In the genomic region with DNA sequence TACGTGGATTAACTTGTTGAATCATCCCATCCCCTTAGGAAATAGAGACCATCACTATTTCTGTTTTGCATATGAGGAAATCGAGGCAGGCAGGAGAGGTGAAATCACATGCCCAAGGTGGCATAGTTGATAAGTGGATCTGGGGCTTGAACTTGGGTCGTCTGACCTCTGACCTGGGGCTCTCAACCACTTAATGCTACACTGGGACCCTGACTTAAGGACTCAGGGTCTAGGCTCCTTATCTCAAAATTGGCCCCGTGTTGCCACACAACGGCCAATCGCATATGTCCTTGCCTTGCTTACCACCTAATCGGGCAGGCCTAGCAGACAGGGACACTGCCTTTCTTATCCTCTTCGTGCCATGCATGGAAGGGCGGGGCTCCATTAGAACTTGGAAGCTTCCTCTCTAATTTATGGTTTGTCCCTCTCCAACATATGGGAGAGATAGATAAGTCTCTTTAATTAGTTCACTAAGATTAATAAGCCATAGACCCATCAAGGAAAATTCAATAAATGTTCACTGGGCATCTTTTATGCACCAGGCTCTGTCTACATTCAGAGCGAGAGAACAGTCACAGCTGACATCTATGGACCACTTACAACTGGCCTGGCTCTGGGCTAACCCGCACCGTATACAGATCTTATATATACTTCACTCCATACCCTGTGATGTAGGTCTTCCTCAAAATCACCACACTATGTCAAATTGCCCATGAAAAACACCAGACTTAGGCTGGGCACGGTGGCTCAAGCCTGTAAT, we compare ENCODE assay signal across 1 cellular context.
TF ChIP-seq lines count a peak whose summit lies in the region.

No MANE protein-coding gene starts in this region.

TF ChIP-seq in K562, 482 proteins besides CTCF, POLR2A, EP300 and RAD21 (continued from another document and continues in another):
- TF ChIP-seq ZNF639 (CRISPR knock-in tag; conservative IDR thresholded peaks at IDR 0.05 in 1 of 2, IDR thresholded peaks at IDR 0.05 in 1 of 2), result no peak
- TF ChIP-seq, protein P1, sequence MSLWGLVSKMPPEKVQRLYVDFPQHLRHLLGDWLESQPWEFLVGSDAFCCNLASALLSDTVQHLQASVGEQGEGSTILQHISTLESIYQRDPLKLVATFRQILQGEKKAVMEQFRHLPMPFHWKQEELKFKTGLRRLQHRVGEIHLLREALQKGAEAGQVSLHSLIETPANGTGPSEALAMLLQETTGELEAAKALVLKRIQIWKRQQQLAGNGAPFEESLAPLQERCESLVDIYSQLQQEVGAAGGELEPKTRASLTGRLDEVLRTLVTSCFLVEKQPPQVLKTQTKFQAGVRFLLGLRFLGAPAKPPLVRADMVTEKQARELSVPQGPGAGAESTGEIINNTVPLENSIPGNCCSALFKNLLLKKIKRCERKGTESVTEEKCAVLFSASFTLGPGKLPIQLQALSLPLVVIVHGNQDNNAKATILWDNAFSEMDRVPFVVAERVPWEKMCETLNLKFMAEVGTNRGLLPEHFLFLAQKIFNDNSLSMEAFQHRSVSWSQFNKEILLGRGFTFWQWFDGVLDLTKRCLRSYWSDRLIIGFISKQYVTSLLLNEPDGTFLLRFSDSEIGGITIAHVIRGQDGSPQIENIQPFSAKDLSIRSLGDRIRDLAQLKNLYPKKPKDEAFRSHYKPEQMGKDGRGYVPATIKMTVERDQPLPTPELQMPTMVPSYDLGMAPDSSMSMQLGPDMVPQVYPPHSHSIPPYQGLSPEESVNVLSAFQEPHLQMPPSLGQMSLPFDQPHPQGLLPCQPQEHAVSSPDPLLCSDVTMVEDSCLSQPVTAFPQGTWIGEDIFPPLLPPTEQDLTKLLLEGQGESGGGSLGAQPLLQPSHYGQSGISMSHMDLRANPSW (CRISPR knock-in tag; IDR thresholded peaks at IDR 0.05), result no peak
- peak; percentile 64; the same call in 1 of the 2 replicates for TF ChIP-seq SMARCA4 (IDR thresholded peaks at IDR 0.05)
- no peak for TF ChIP-seq DMBX1 (CRISPR knock-in tag; IDR thresholded peaks at IDR 0.05; ENCODE audit: borderline replicate concordance)
- TF ChIP-seq KLF6 (CRISPR knock-in tag; IDR thresholded peaks at IDR 0.05; ENCODE audit: borderline replicate concordance), result no peak
- TF ChIP-seq MAFK (IDR thresholded peaks at IDR 0.05; ENCODE audit: low read length), result no peak
- TF ChIP-seq, protein P2, sequence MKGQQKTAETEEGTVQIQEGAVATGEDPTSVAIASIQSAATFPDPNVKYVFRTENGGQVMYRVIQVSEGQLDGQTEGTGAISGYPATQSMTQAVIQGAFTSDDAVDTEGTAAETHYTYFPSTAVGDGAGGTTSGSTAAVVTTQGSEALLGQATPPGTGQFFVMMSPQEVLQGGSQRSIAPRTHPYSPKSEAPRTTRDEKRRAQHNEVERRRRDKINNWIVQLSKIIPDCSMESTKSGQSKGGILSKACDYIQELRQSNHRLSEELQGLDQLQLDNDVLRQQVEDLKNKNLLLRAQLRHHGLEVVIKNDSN (CRISPR knock-in tag; IDR thresholded peaks at IDR 0.05), result no peak
- TF ChIP-seq ZNF695 (CRISPR knock-in tag; IDR thresholded peaks at IDR 0.05), result no peak
- peak; percentile 38; the same call in 1 of the 2 replicates for TF ChIP-seq SOX6 (IDR thresholded peaks at IDR 0.05)
- 0 out of 2 replicates have a peak, but pooled peaks have one; percentile 45 for TF ChIP-seq ZNF766 (CRISPR knock-in tag; conservative IDR thresholded peaks at IDR 0.05)
- no peak for TF ChIP-seq ZNF707 (CRISPR knock-in tag; conservative IDR thresholded peaks at IDR 0.05)
- no peak for TF ChIP-seq OTX1 (CRISPR knock-in tag; IDR thresholded peaks at IDR 0.05)
- TF ChIP-seq RFX1 (IDR thresholded peaks at IDR 0.05), result no peak
- no peak for TF ChIP-seq HMGN3 (IDR thresholded peaks at IDR 0.05; ENCODE audit: borderline replicate concordance, extremely low read depth, insufficient read length, low read depth, low read length)
- no peak for TF ChIP-seq ZNF316 (IDR thresholded peaks at IDR 0.05)
- no peak for TF ChIP-seq ZNF263 (CRISPR knock-in tag; IDR thresholded peaks at IDR 0.05; ENCODE audit: borderline replicate concordance)
- no peak for TF ChIP-seq NCOA4 (IDR thresholded peaks at IDR 0.05; ENCODE audit: partially characterized antibody)
- TF ChIP-seq, protein P3, sequence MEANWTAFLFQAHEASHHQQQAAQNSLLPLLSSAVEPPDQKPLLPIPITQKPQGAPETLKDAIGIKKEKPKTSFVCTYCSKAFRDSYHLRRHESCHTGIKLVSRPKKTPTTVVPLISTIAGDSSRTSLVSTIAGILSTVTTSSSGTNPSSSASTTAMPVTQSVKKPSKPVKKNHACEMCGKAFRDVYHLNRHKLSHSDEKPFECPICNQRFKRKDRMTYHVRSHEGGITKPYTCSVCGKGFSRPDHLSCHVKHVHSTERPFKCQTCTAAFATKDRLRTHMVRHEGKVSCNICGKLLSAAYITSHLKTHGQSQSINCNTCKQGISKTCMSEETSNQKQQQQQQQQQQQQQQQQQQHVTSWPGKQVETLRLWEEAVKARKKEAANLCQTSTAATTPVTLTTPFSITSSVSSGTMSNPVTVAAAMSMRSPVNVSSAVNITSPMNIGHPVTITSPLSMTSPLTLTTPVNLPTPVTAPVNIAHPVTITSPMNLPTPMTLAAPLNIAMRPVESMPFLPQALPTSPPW (CRISPR knock-in tag; IDR thresholded peaks at IDR 0.05), result peak; percentile 44
- TF ChIP-seq FOSL1 (tag; conservative IDR thresholded peaks at IDR 0.05), result no peak
- no peak for TF ChIP-seq BCOR (IDR thresholded peaks at IDR 0.05)
- peak; percentile 31; the same call in 1 of the 2 replicates for TF ChIP-seq PKNOX1 (IDR thresholded peaks at IDR 0.05)
- TF ChIP-seq, protein P4, sequence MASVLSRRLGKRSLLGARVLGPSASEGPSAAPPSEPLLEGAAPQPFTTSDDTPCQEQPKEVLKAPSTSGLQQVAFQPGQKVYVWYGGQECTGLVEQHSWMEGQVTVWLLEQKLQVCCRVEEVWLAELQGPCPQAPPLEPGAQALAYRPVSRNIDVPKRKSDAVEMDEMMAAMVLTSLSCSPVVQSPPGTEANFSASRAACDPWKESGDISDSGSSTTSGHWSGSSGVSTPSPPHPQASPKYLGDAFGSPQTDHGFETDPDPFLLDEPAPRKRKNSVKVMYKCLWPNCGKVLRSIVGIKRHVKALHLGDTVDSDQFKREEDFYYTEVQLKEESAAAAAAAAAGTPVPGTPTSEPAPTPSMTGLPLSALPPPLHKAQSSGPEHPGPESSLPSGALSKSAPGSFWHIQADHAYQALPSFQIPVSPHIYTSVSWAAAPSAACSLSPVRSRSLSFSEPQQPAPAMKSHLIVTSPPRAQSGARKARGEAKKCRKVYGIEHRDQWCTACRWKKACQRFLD (CRISPR knock-in tag; IDR thresholded peaks at IDR 0.05), result peak; percentile 39; the same call in 1 of the 2 replicates
- no peak for TF ChIP-seq ZBTB7A (IDR thresholded peaks at IDR 0.05; ENCODE audit: borderline replicate concordance, control insufficient read depth, low read depth, low read length)
- TF ChIP-seq RHOXF2B (CRISPR knock-in tag; conservative IDR thresholded peaks at IDR 0.05), result no peak
- peak; percentile 41; the same call in 1 of the 2 replicates for TF ChIP-seq GATA2 (CRISPR knock-in tag; IDR thresholded peaks at IDR 0.05)
- TF ChIP-seq, protein P5, sequence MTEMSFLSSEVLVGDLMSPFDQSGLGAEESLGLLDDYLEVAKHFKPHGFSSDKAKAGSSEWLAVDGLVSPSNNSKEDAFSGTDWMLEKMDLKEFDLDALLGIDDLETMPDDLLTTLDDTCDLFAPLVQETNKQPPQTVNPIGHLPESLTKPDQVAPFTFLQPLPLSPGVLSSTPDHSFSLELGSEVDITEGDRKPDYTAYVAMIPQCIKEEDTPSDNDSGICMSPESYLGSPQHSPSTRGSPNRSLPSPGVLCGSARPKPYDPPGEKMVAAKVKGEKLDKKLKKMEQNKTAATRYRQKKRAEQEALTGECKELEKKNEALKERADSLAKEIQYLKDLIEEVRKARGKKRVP (CRISPR knock-in tag; IDR thresholded peaks at IDR 0.05), result no peak
- TF ChIP-seq KLF16 (IDR thresholded peaks at IDR 0.05), result peak; percentile 77
- no peak for TF ChIP-seq PHF20 (IDR thresholded peaks at IDR 0.05; ENCODE audit: partially characterized antibody)
- peak; percentile 88 for TF ChIP-seq CBFA2T2 (conservative IDR thresholded peaks at IDR 0.05)
- TF ChIP-seq, protein P6, sequence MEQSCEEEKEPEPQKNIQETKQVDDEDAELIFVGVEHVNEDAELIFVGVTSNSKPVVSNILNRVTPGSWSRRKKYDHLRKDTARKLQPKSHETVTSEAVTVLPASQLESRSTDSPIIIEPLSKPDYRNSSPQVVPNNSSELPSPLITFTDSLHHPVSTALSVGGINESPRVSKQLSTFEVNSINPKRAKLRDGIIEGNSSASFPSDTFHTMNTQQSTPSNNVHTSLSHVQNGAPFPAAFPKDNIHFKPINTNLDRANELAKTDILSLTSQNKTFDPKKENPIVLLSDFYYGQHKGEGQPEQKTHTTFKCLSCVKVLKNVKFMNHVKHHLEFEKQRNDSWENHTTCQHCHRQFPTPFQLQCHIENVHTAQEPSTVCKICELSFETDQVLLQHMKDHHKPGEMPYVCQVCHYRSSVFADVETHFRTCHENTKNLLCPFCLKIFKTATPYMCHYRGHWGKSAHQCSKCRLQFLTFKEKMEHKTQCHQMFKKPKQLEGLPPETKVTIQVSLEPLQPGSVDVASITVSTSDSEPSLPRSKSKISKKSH (CRISPR knock-in tag; IDR thresholded peaks at IDR 0.05), result no peak
- no peak for TF ChIP-seq FOXK2 (conservative IDR thresholded peaks at IDR 0.05 in 1 of 2, IDR thresholded peaks at IDR 0.05 in 1 of 2; ENCODE audit: low read depth in 2 of 2)
- peak in 1 of 2 experiments; percentile 58; a peak in 1 of 4 replicates for TF ChIP-seq ZMIZ1 (IDR thresholded peaks at IDR 0.05; ENCODE audit: low read depth in 2 of 2, low read length in 2 of 2)
- TF ChIP-seq FUS (optimal IDR thresholded peaks at IDR 0.05; ENCODE audit: low read depth, low read length), result no peak
- no peak for TF ChIP-seq KDM2B (CRISPR knock-in tag; IDR thresholded peaks at IDR 0.05)
- TF ChIP-seq SFPQ (IDR thresholded peaks at IDR 0.05; ENCODE audit: low read depth, low read length), result no peak
- no peak for TF ChIP-seq TAF9B (IDR thresholded peaks at IDR 0.05; ENCODE audit: partially characterized antibody)
- TF ChIP-seq U2AF1 (optimal IDR thresholded peaks at IDR 0.05; ENCODE audit: low read depth, low read length), result no peak
- TF ChIP-seq RUNX1 (IDR thresholded peaks at IDR 0.05; ENCODE audit: low read depth), result no peak
- TF ChIP-seq MYNN (IDR thresholded peaks at IDR 0.05), result peak; percentile 38; the same call in 1 of the 2 replicates
- TF ChIP-seq MYNN (CRISPR knock-in tag; IDR thresholded peaks at IDR 0.05), result no peak
- no peak for TF ChIP-seq BHLHE40 (IDR thresholded peaks at IDR 0.05; ENCODE audit: low read length)
- TF ChIP-seq NFE2L1 (tag; IDR thresholded peaks at IDR 0.05; ENCODE audit: borderline replicate concordance, low read depth), result no peak
- peak; percentile 90 for TF ChIP-seq TEAD4 (IDR thresholded peaks at IDR 0.05; ENCODE audit: low read length)
- TF ChIP-seq TEAD4 (CRISPR knock-in tag; IDR thresholded peaks at IDR 0.05; ENCODE audit: borderline replicate concordance), result no peak
- TF ChIP-seq SRSF1 (IDR thresholded peaks at IDR 0.05; ENCODE audit: low read depth, low read length), result no peak
- no peak for TF ChIP-seq NR2C2 (CRISPR knock-in tag; IDR thresholded peaks at IDR 0.05)
- peak; percentile 50; the same call in 1 of the 2 replicates for TF ChIP-seq NR2C2 (tag; IDR thresholded peaks at IDR 0.05)
